Comparison of ENCODE assay signal across 24 cellular contexts in genomic region chr1:19268445-19268844, GRCh38. TPM values are rescaled to one million over a fixed set of nuclear protein-coding genes. Genes with fewer than 3 reads are reported as not detected.
"Had no signal": no experiment of that assay in that cellular context is flagged by ENCODE, and none has a peak within 500 bp of the region (broad histone marks: within the 10 kb centered on the region; RNA-seq: fewer than 3 reads in every experiment).

No MANE protein-coding gene starts in this region.

- H3K4me1 ChIP-seq: left ventricle myocardium inferior, prostate gland, sigmoid colon, spleen, tibial nerve, uterus had no signal

- H3K36me3 ChIP-seq: left ventricle myocardium inferior, ovary, prostate gland, sigmoid colon, spleen, uterus had no signal

- H3K27me3 ChIP-seq: ovary, uterus had no signal

- H3K4me3 ChIP-seq: left ventricle myocardium inferior, mucosa of descending colon, ovary, prostate gland, sigmoid colon, spleen, tibial nerve, uterus had no signal

- H3K36me3 Mint-ChIP-seq: natural killer cell treated with Interleukin-12 subunit alpha and Interleukin-12 subunit beta and Interleukin-15 and Interleukin-18, amount 100 ng/mL, for 72 hours; stimulated activated effector memory CD8-positive, alpha-beta T cell treated with anti-CD3 and anti-CD28 coated beads, Interleukin-12 subunit alpha, Interleukin-12 subunit beta, amount 100 ng/mL, for 72 hours; type B pancreatic cell had no signal

- ATAC-seq: mucosa of descending colon; naive thymus-derived CD4-positive, alpha-beta T cell; natural killer cell treated with Interleukin-12 subunit alpha and Interleukin-12 subunit beta and Interleukin-15 and Interleukin-18, amount 100 ng/mL, for 72 hours; right cardiac atrium; stimulated activated effector memory CD8-positive, alpha-beta T cell treated with anti-CD3 and anti-CD28 coated beads, Interleukin-12 subunit alpha, Interleukin-12 subunit beta, amount 100 ng/mL, for 72 hours had no signal

- H3K9me3 ChIP-seq: left ventricle myocardium inferior, mucosa of descending colon, ovary, prostate gland, sigmoid colon, spleen, tibial nerve, uterus had no signal

- H3K9me3 Mint-ChIP-seq: natural killer cell treated with Interleukin-12 subunit alpha and Interleukin-12 subunit beta and Interleukin-15 and Interleukin-18, amount 100 ng/mL, for 72 hours; neural crest cell; stimulated activated effector memory CD8-positive, alpha-beta T cell treated with anti-CD3 and anti-CD28 coated beads, Interleukin-12 subunit alpha, Interleukin-12 subunit beta, amount 100 ng/mL, for 72 hours; stimulated activated naive CD8-positive, alpha-beta T cell treated with anti-CD3 and anti-CD28 coated beads, Interleukin-15, Interleukin-2, amounts not matched to agents 100 ng/mL and 50 ng/mL, for 24 hours; type B pancreatic cell had no signal

- H3K27me3 Mint-ChIP-seq: type B pancreatic cell had no signal

- H3K4me3 Mint-ChIP-seq: memory B cell; naive thymus-derived CD4-positive, alpha-beta T cell; natural killer cell treated with Interleukin-12 subunit alpha and Interleukin-12 subunit beta and Interleukin-15 and Interleukin-18, amount 100 ng/mL, for 72 hours; neural crest cell; stimulated activated effector memory CD8-positive, alpha-beta T cell treated with anti-CD3 and anti-CD28 coated beads, Interleukin-12 subunit alpha, Interleukin-12 subunit beta, amount 100 ng/mL, for 72 hours; stimulated activated naive CD8-positive, alpha-beta T cell treated with anti-CD3 and anti-CD28 coated beads, Interleukin-15, Interleukin-2, amounts not matched to agents 100 ng/mL and 50 ng/mL, for 24 hours; type B pancreatic cell had no signal

- H3K27ac ChIP-seq: left ventricle myocardium inferior, ovary, prostate gland, sigmoid colon, spleen, tibial nerve, uterus had no signal

- H3K27ac Mint-ChIP-seq: memory B cell; naive thymus-derived CD4-positive, alpha-beta T cell; natural killer cell treated with Interleukin-12 subunit alpha and Interleukin-12 subunit beta and Interleukin-15 and Interleukin-18, amount 100 ng/mL, for 72 hours; stimulated activated effector memory CD8-positive, alpha-beta T cell treated with anti-CD3 and anti-CD28 coated beads, Interleukin-12 subunit alpha, Interleukin-12 subunit beta, amount 100 ng/mL, for 72 hours; stimulated activated naive CD8-positive, alpha-beta T cell treated with anti-CD3 and anti-CD28 coated beads, Interleukin-15, Interleukin-2, amounts not matched to agents 100 ng/mL and 50 ng/mL, for 24 hours; type B pancreatic cell had no signal

- DNase-seq: islet precursor cell; left ventricle myocardium inferior; midbrain; mucosa of descending colon; naive thymus-derived CD4-positive, alpha-beta T cell; occipital lobe; ovary; retina; right cardiac atrium; small intestine; spleen; stimulated activated CD4-positive, alpha-beta T cell treated with anti-CD3 and anti-CD28 coated beads, Interleukin-4, amount 100 ng/mL, for 24 hours; stimulated activated naive CD4-positive, alpha-beta T cell; substantia nigra; uterus had no signal

- H3K4me1 Mint-ChIP-seq: memory B cell, neural crest cell had no signal

- FAIRE-seq: small intestine had no signal

RNA-seq across cellular contexts. Expression of gene AKR7A3, which starts 20.1 kb away (rescaled TPM):
- polyA plus RNA-seq: naive thymus-derived CD4-positive, alpha-beta T cell had no signal
